Comparison of ENCODE assay signal across 8 cellular contexts in genomic region chr3:24963762-24964625, GRCh38.
DNase-seq lines count a peak whose midpoint lies in the region; ATAC-seq lines count a peak whose summit lies in the region.

No MANE protein-coding gene starts in this region.

- peak; percentile 9 to 22 for DNase-seq in NCI-H446 (lab: John Stamatoyannopoulos, UW)
- no peak for DNase-seq in NCI-H446 treated with DMSO at 0.1 percent for 48 hours (lab: John Stamatoyannopoulos, UW)
- DNase-seq in NCI-H526 treated with DMSO at 0.1 percent for 48 hours (lab: John Stamatoyannopoulos, UW) = peak; percentile 24
- DNase-seq in fibroblast of gingiva (ENCODE audit: low read depth) = peak; percentile 2
- peak; percentile 12 for DNase-seq in smooth muscle cell of the brain vasculature (ENCODE audit: low read depth, low spot score)
- no peak for DNase-seq in GM19238 (ENCODE audit: insufficient read length, low spot score)

- ATAC-seq in HG02938 (IDR thresholded peaks at IDR 0.05; ENCODE audit: unreplicated experiment) (no peak), HG02870 (IDR thresholded peaks at IDR 0.05; ENCODE audit: unreplicated experiment) (no peak)

Comparison
In these comparisons a context has a peak if more than half of its experiments do, and no peak if none do; other contexts are left out.
1. DNase-seq: peak in NCI-H446 (2 of 2), NCI-H526 treated with DMSO at 0.1 percent for 48 hours (single experiment), fibroblast of gingiva (single experiment) and smooth muscle cell of the brain vasculature (single experiment); none in NCI-H446 treated with DMSO at 0.1 percent for 48 hours (single experiment) and GM19238 (single experiment).